Comparison of ENCODE assay signal across 19 cellular contexts in genomic region chr4:8502836-8503585, GRCh38.
DNase-seq lines count a peak whose midpoint lies in the region; ATAC-seq and TF ChIP-seq lines count a peak whose summit lies in the region.
"Had no signal": no experiment of that assay in that cellular context is flagged by ENCODE, and none has a peak within 500 bp of the region (broad histone marks: within the 10 kb centered on the region; RNA-seq: fewer than 3 reads in every experiment).

No MANE protein-coding gene starts in this region.

- no peak for ATAC-seq in HG03469 (IDR thresholded peaks at IDR 0.05; ENCODE audit: unreplicated experiment)
- ATAC-seq: left lung; PC-3; stimulated activated effector memory CD8-positive, alpha-beta T cell treated with anti-CD3 and anti-CD28 coated beads, Interleukin-12 subunit alpha, Interleukin-12 subunit beta, amount 100 ng/mL, for 72 hours had no signal

- DNase-seq in GM13976 (ENCODE audit: low spot score) (peak; percentile 21), astrocyte of the hippocampus (ENCODE audit: low read depth, low spot score) (peak; percentile 39), islet precursor cell (peak; percentile 73), retina (peak; percentile 42), SKM-1 (lab: John Stamatoyannopoulos, UW; ENCODE audit: unreplicated experiment) (no peak), GM10266 (ENCODE audit: extremely low spot score) (no peak), coronary artery (ENCODE audit: low spot score) (no peak)
- DNase-seq: activated CD4-positive, alpha-beta memory T cell treated with anti-CD3 and anti-CD28 coated beads for 36 hours; activated naive CD4-positive, alpha-beta T cell treated with Interleukin-2 at 50 U/mL for 16 hours; left lung; MV-4-11; NCI-H187; NCI-H774; PC-3; T-helper 2 cell had no signal

- H3K27ac ChIP-seq in coronary artery: no peak overlapping the region
- H3K27ac ChIP-seq: left lung, neutrophil, SJSA1 had no signal

- in situ Hi-C loops in GM13976 (cut with MboI; ENCODE audit: low sequenced_read_pairs, unreplicated experiment): no loop called here

- TF ChIP-seq CTCF in GM13976 (IDR thresholded peaks at IDR 0.05; ENCODE audit: borderline replicate concordance, control extremely low read depth, extremely low read depth, insufficient read depth, missing control alignments): no peak
- TF ChIP-seq CTCF in GM10266 (IDR thresholded peaks at IDR 0.05; ENCODE audit: control insufficient read depth, insufficient read depth, low read depth, missing control alignments): no peak
- no peak for TF ChIP-seq CTCF in coronary artery (IDR thresholded peaks at IDR 0.05)

- H3K4me3 ChIP-seq in coronary artery: no peak overlapping the region
- H3K4me3 ChIP-seq: left lung, SJSA1 had no signal

Comparison
In these comparisons a context has a peak if more than half of its experiments do, and no peak if none do; other contexts are left out.
1. DNase-seq: peak in GM13976 (single experiment), astrocyte of the hippocampus (single experiment), islet precursor cell (single experiment) and retina (single experiment); none in SKM-1 (single experiment), GM10266 (single experiment) and coronary artery (single experiment).